8 cellular contexts compared by ENCODE assay signal in the genomic region with DNA sequence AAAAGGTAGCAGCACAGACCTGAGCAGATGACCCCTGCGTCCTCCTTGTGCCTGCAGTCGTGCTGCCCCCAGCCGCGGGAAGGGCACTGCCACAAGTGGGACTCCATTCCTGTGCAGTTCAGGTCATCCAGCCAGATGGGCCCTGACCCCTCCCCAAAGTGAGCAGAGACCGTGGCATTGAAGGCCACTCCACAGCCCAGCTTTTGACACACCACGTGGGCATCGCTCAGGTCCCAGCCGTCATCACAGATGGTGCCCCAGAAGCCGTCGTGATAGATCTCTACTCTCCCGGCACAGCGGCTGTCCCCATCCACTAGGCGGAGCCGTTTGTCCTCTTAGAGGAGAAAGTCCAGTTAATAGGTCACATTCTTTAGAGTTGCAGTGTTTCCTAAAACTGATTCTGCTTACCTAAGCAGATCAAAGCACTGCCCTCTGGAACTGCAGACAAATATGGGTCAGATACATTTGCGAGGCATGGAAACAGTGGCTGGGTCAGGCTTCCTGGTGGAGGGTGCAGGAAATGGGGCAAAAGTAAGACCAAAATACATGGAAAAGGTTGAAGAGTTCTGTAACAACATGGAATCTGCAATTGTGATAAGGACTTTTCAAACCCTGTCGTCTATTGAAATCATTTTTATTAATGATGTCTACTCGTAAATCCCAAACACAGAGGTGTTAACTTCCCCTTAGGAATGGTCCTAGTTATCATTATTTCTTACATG.
DNase-seq lines count a peak whose midpoint lies in the region; ATAC-seq lines count a peak whose summit lies in the region.

No MANE protein-coding gene starts in this region.

- peaks cover 24% of the 10 kb centered on the region; the same call in 1 of the 2 replicates for H3K27me3 ChIP-seq in HAP-1 (ENCODE audit: low read depth)

- H3K4me3 ChIP-seq in HAP-1: no peak overlapping the region

- ATAC-seq in GM21723 (IDR thresholded peaks at IDR 0.05; ENCODE audit: unreplicated experiment) (no peak), GM21717 (IDR thresholded peaks at IDR 0.05; ENCODE audit: unreplicated experiment) (no peak), GM19395 (IDR thresholded peaks at IDR 0.05; ENCODE audit: unreplicated experiment) (no peak)

- H3K4me1 ChIP-seq in HAP-1: no peaks in the 10 kb centered on the region

- DNase-seq in COLO829 (ENCODE audit: low spot score): peak; percentile 34
- DNase-seq in HAP-1 (ENCODE audit: low spot score in 2 of 2): peak; percentile 23 to 67
- peak; percentile 68 for DNase-seq in RKO (ENCODE audit: low spot score)
- DNase-seq in fibroblast of gingiva (ENCODE audit: low read depth): peak; percentile 14
- DNase-seq in posterior vena cava (ENCODE audit: low spot score): peak; percentile 83

- intact Hi-C loops in posterior vena cava (cut with DNase I): no loop called here

- in situ Hi-C loops in HAP-1 (cut with MboI; ENCODE audit: low sequenced_read_pairs): no loop called here

- no peaks in the 10 kb centered on the region for H3K9me3 ChIP-seq in HAP-1

- no peaks in the 10 kb centered on the region for H3K36me3 ChIP-seq in HAP-1 (replicated peaks)

Comparison
In these comparisons a context has a peak if more than half of its experiments do, and no peak if none do; other contexts are left out.
1. DNase-seq: peak in every context shown above with its lines; median percentile 83 in posterior vena cava; 68 in RKO; 45 in HAP-1; 34 in COLO829; 14 in fibroblast of gingiva.